Comparison of ENCODE assay signal across 8 cellular contexts in genomic region chr2:137947714-137948336, GRCh38. TPM values are rescaled to one million over a fixed set of nuclear protein-coding genes. Genes with fewer than 3 reads are reported as not detected.
DNase-seq lines count a peak whose midpoint lies in the region; ATAC-seq and TF ChIP-seq lines count a peak whose summit lies in the region.

No MANE protein-coding gene starts in this region.

- peak overlapping the region; percentile 33 for H2BK120ac ChIP-seq in trophoblast cell (ENCODE audit: insufficient read depth, low read length, poor library complexity)

- peak; percentile 34 to 68 (median 64) for TF ChIP-seq CTCF in gastroesophageal sphincter (IDR thresholded peaks at IDR 0.05)

- H3K4me3 ChIP-seq in gastroesophageal sphincter (no peak overlapping the region), trophoblast cell (ENCODE audit: low read depth, low read length) (no peak overlapping the region)

- H3K27ac ChIP-seq in gastroesophageal sphincter = no peak overlapping the region
- H3K27ac ChIP-seq in trophoblast cell (ENCODE audit: low read depth, low read length) = no peak overlapping the region

- no peak overlapping the region for H4K91ac ChIP-seq in trophoblast cell (ENCODE audit: low read depth, low read length)

- no peak overlapping the region for H3K9ac ChIP-seq in trophoblast cell (ENCODE audit: low read length)

- DNase-seq in ELF-1 (ENCODE audit: low read depth, low spot score) (peak; percentile 49), NCI-H524 (lab: John Stamatoyannopoulos, UW) (peak; percentile 24 to 66), activated T-cell treated with anti-CD3 and anti-CD28 coated beads for 48 hours (ENCODE audit: low read depth) (peak; percentile 12), trophoblast cell (peak; percentile 64 to 89)

- TF ChIP-seq POLR2A in gastroesophageal sphincter (IDR thresholded peaks at IDR 0.05) = no peak

- peaks cover 50% of the 10 kb centered on the region for H3K79me1 ChIP-seq in trophoblast cell (ENCODE audit: low read length)

- no peak for TF ChIP-seq EP300 in gastroesophageal sphincter (IDR thresholded peaks at IDR 0.05)

- no peak overlapping the region for H4K8ac ChIP-seq in trophoblast cell (ENCODE audit: low read depth, low read length)

- H3K18ac ChIP-seq in trophoblast cell (ENCODE audit: low read length) = no peak overlapping the region

- H3K36me3 ChIP-seq in gastroesophageal sphincter (no peaks in the 10 kb centered on the region), trophoblast cell (ENCODE audit: control insufficient read depth in 1 of 2, insufficient read depth in 2 of 2, low read length in 2 of 2) (no peaks in the 10 kb centered on the region)

- H2BK5ac ChIP-seq in trophoblast cell (ENCODE audit: low read depth, low read length, poor library complexity) = no peak overlapping the region

- H3K27me3 ChIP-seq in gastroesophageal sphincter (no peaks in the 10 kb centered on the region), trophoblast cell (ENCODE audit: insufficient read depth, low read length) (no peaks in the 10 kb centered on the region)

- 39 to 44% methylated on average over 4 of the region's 4 CpGs for WGBS in gastroesophageal sphincter (ENCODE audit: low coverage in 1 of 2), 2 donors
- no CpG with 5 or more reads among the region's 4 CpGs for WGBS in trophoblast cell (ENCODE audit: extremely low coverage, insufficient coverage, insufficient read length)

- ATAC-seq in HG02798 (IDR thresholded peaks at IDR 0.05; ENCODE audit: poor library complexity, unreplicated experiment) (peak; percentile 48), gastroesophageal sphincter (peak; percentile 60), HG02678 (IDR thresholded peaks at IDR 0.05; ENCODE audit: unreplicated experiment) (no peak), GM21529 (IDR thresholded peaks at IDR 0.05; ENCODE audit: unreplicated experiment) (no peak)

- no peak overlapping the region for H3K4me2 ChIP-seq in trophoblast cell (ENCODE audit: low read length)

- H2BK12ac ChIP-seq in trophoblast cell (ENCODE audit: low read length) = no peak overlapping the region

- H3K4ac ChIP-seq in trophoblast cell (ENCODE audit: low read depth, low read length) = no peak overlapping the region

- H3K9me3 ChIP-seq in gastroesophageal sphincter (no peaks in the 10 kb centered on the region), trophoblast cell (ENCODE audit: insufficient read depth, low read depth, low read length) (no peaks in the 10 kb centered on the region)

- H3K79me2 ChIP-seq in trophoblast cell (ENCODE audit: control insufficient read depth, insufficient read depth, low read length, poor library complexity) = peaks cover 3% of the 10 kb centered on the region

- no peak overlapping the region for H3K14ac ChIP-seq in trophoblast cell (ENCODE audit: low read length)

- H4K12ac ChIP-seq in trophoblast cell (ENCODE audit: low read depth, low read length) = no peak overlapping the region

- no peak overlapping the region for H3K23ac ChIP-seq in trophoblast cell (ENCODE audit: low read length)

- no peak overlapping the region for H2AK5ac ChIP-seq in trophoblast cell (ENCODE audit: low read length)

- no peak overlapping the region for H2AFZ ChIP-seq in trophoblast cell (ENCODE audit: insufficient read depth, low read length, poor library complexity)

- H3K4me1 ChIP-seq in gastroesophageal sphincter (no peaks in the 10 kb centered on the region), trophoblast cell (ENCODE audit: control insufficient read depth in 1 of 2, insufficient read depth in 2 of 2, low read length in 2 of 2) (peaks cover 9 to 11% of the 10 kb centered on the region in 2 experiments)

RNA-seq across cellular contexts. Expression of gene HNMT, which starts 16.4 kb away (rescaled TPM):
- 10 to 100 TPM; 16.7 to 52.8 (median 47.7) TPM for total RNA-seq in gastroesophageal sphincter
- 43.2 and 52.0 TPM in 2 replicates for polyA plus RNA-seq in trophoblast cell (2013)

Comparison
In these comparisons a context has a peak if more than half of its experiments do, and no peak if none do; other contexts are left out.
1. DNase-seq: peak in every context shown above with its lines; median percentile 76 in trophoblast cell; 49 in ELF-1; 45 in NCI-H524; 12 in activated T-cell treated with anti-CD3 and anti-CD28 coated beads for 48 hours.
2. ATAC-seq: peak in HG02798 (single experiment) and gastroesophageal sphincter (single experiment); none in HG02678 (single experiment) and GM21529 (single experiment).